ENCODE assay signal across 8 cellular contexts in the genomic region with DNA sequence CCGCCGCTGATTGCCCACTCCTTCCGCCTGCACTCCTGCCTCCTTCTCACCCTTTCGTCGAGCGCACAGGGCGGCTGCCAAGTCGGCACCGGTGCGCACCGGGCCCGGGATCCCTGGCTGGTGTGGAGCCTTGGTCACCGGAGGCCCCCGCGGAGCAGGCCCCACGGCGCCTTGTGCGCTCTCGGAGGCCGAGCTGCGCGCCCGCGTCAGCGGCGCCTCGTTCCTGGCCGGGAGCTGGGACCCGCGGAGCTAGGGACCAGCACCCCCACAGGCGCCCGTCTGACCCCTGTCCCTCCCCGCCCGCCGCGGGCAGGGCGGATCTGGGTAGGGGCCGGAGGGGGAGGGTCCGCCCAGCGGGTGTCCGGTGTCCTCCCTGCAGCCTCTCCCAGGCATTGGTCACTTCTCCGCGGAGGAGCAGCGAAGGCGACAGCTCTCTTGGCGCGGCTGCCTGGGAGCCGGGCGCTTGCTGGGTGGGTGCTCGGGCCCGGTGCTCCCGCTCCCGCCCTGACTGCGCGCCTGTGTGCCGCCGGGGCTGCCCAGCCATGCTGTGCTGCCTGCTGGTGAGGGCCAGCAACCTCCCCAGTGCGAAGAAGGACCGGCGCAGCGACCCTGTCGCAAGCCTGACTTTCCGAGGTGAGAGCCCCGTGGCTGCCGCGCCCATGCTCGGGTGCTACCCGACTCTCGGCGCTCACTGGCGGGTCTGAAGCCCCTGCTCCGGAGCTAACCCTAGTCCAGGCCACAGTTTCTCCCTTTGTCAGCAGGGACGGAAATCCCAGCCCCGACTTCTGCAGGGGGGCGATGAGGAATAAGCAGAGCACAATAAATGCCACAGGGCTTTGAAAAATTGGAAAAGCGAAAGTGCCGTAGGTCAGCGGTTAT. TPM values are rescaled to one million over a fixed set of nuclear protein-coding genes. Genes with fewer than 3 reads are reported as not detected.
DNase-seq lines count a peak whose midpoint lies in the region; ATAC-seq and TF ChIP-seq lines count a peak whose summit lies in the region.

No MANE protein-coding gene starts in this region.

- H3K4me1 ChIP-seq in PC-3 (ENCODE audit: insufficient read depth, low read length): peaks cover 11% of the 10 kb centered on the region
- peaks cover 8% of the 10 kb centered on the region for H3K4me1 ChIP-seq in effector memory CD4-positive, alpha-beta T cell (ENCODE audit: control insufficient read depth, insufficient read depth, low read length, poor library complexity, severe bottlenecking)
- H3K4me1 ChIP-seq in mesenchymal stem cell (ENCODE audit: control insufficient read depth, insufficient read depth, low read depth, low read length): peaks cover 50% of the 10 kb centered on the region
- H3K4me1 ChIP-seq in upper lobe of left lung: peaks cover 10 to 27% (median 17%) of the 10 kb centered on the region in 4 donors

- no peak overlapping the region for H3K27ac Mint-ChIP-seq in activated CD4-positive, alpha-beta T cell treated with anti-CD3 and anti-CD28 coated beads for 36 hours

- peak overlapping the region; percentile 85 for H3K4me2 ChIP-seq in PC-3 (ENCODE audit: low read length)
- H3K4me2 ChIP-seq in mesenchymal stem cell (ENCODE audit: low read length, poor library complexity, severe bottlenecking): peak overlapping the region; percentile 83

- peak overlapping the region; percentile 34 for H2BK15ac ChIP-seq in mesenchymal stem cell (ENCODE audit: low read depth, poor library complexity, severe bottlenecking)

- ATAC-seq in activated CD4-positive, alpha-beta T cell treated with anti-CD3 and anti-CD28 coated beads for 36 hours: peak; percentile 51
- ATAC-seq in PC-3 (peak; percentile 82), upper lobe of left lung (ENCODE audit: low FRiP score in 2 of 2) (peak; percentile 35 to 67), HG03460 (IDR thresholded peaks at IDR 0.05; ENCODE audit: unreplicated experiment) (no peak), GM21447 (IDR thresholded peaks at IDR 0.05; ENCODE audit: unreplicated experiment) (no peak)

- peak overlapping the region in 1 of 2 experiments; percentile 3 for H3K18ac ChIP-seq in mesenchymal stem cell (ENCODE audit: low read depth in 1 of 2, low read length in 2 of 2)

- H2BK5ac ChIP-seq in mesenchymal stem cell (ENCODE audit: low read depth, low read length, poor library complexity, severe bottlenecking): peak overlapping the region; percentile 60

- H3F3A ChIP-seq in PC-3 (ENCODE audit: low read length, unreplicated experiment): no peaks in the 10 kb centered on the region

- H2BK120ac ChIP-seq in mesenchymal stem cell (ENCODE audit: low read depth, low read length): no peak overlapping the region

- peaks cover 29% of the 10 kb centered on the region for H3K27me3 Mint-ChIP-seq in activated CD4-positive, alpha-beta T cell treated with anti-CD3 and anti-CD28 coated beads for 36 hours

- H3K9me3 Mint-ChIP-seq in activated CD4-positive, alpha-beta T cell treated with anti-CD3 and anti-CD28 coated beads for 36 hours (ENCODE audit: low read depth): no peaks in the 10 kb centered on the region

- TF ChIP-seq CTCF in PC-3 (conservative IDR thresholded peaks at IDR 0.05; ENCODE audit: low read depth, low read length) (no peak), upper lobe of left lung (IDR thresholded peaks at IDR 0.05) (no peak)

- TF ChIP-seq POLR2A in upper lobe of left lung (IDR thresholded peaks at IDR 0.05): peak in 1 of 4 donors; percentile 27

- H4K20me1 ChIP-seq in PC-3 (ENCODE audit: low read length): no peaks in the 10 kb centered on the region

- no peaks in the 10 kb centered on the region for H3K27me3 ChIP-seq in PC-3 (ENCODE audit: low read length)
- peaks cover 22% of the 10 kb centered on the region for H3K27me3 ChIP-seq in effector memory CD4-positive, alpha-beta T cell (replicated peaks; ENCODE audit: control insufficient read depth, insufficient read depth, low read length, poor library complexity, severe bottlenecking)
- peaks cover 0 to 83% of the 10 kb centered on the region in 2 experiments for H3K27me3 ChIP-seq in mesenchymal stem cell (ENCODE audit: control insufficient read depth in 1 of 2, insufficient read depth in 1 of 2, low read length in 2 of 2)
- no peaks in the 10 kb centered on the region for H3K27me3 ChIP-seq in upper lobe of left lung

- H3K79me2 ChIP-seq in PC-3 (ENCODE audit: low read length): no peaks in the 10 kb centered on the region

- no TSS peak for BruUV-seq in PC-3 (replicated peaks; lab: Mats Ljungman, UMichigan)

- peak overlapping the region; percentile 68 for H3K4me3 Mint-ChIP-seq in activated CD4-positive, alpha-beta T cell treated with anti-CD3 and anti-CD28 coated beads for 36 hours

- H3K4me3 ChIP-seq in PC-3 (ENCODE audit: low read length) (peak overlapping the region; percentile 91), mesenchymal stem cell (ENCODE audit: insufficient read depth in 1 of 2, low read depth in 1 of 2, low read length in 2 of 2) (peak overlapping the region; percentile 65 to 88), upper lobe of left lung (peak overlapping the region; percentile 62 to 94 (median 70))
- peak overlapping the region; percentile 65 for H3K4me3 ChIP-seq in effector memory CD4-positive, alpha-beta T cell (ENCODE audit: insufficient read depth, low read depth, low read length, poor library complexity, severe bottlenecking)

- WGBS in mesenchymal stem cell: under 1% methylated on average over 66 of the region's 78 CpGs
- WGBS in upper lobe of left lung, 2 donors: 0% methylated on average over 15 to 50 of the region's 78 CpGs

- H3K9me2 ChIP-seq in PC-3 (replicated peaks; ENCODE audit: low read length): no peaks in the 10 kb centered on the region

- intact Hi-C loops in activated CD4-positive, alpha-beta T cell treated with anti-CD3 and anti-CD28 coated beads for 36 hours (cut with DNase I, micrococcal nuclease): no loop called here
- intact Hi-C loops in PC-3 (cut with micrococcal nuclease): no loop called here

- H3K9ac ChIP-seq in PC-3 (ENCODE audit: low read length) (peak overlapping the region; percentile 69), mesenchymal stem cell (ENCODE audit: low read length) (peak overlapping the region; percentile 57)

- peak overlapping the region; percentile 20 for H2AK5ac ChIP-seq in mesenchymal stem cell (ENCODE audit: low read length, severe bottlenecking)

- peak; percentile 29 for DNase-seq in activated CD4-positive, alpha-beta T cell treated with anti-CD3 and anti-CD28 coated beads for 36 hours
- DNase-seq in activated CD4-positive, alpha-beta T cell treated with anti-CD3 and anti-CD28 coated beads, Interleukin-2, amount 50 U/mL, for 1 hour: no peak
- DNase-seq in PC-3 (peak; percentile 64), mesenchymal stem cell (peak; percentile 46), upper lobe of left lung (peak in 1 of 2 donors; percentile 88)
- DNase-seq in effector memory CD4-positive, alpha-beta T cell: no peak

- H3K9me3 ChIP-seq in PC-3 (ENCODE audit: low read length) (no peaks in the 10 kb centered on the region), mesenchymal stem cell (ENCODE audit: control insufficient read depth, low read length) (peaks cover 13% of the 10 kb centered on the region), upper lobe of left lung (no peaks in the 10 kb centered on the region)
- H3K9me3 ChIP-seq in effector memory CD4-positive, alpha-beta T cell (ENCODE audit: control insufficient read depth, low read length): no peaks in the 10 kb centered on the region

- H3K36me3 ChIP-seq in PC-3 (ENCODE audit: low read depth, low read length) (no peaks in the 10 kb centered on the region), mesenchymal stem cell (ENCODE audit: control insufficient read depth in 1 of 2, insufficient read depth in 2 of 2, low read depth in 1 of 2, low read length in 2 of 2) (peaks cover 0 to 22% of the 10 kb centered on the region in 2 experiments), upper lobe of left lung (no peaks in the 10 kb centered on the region)
- H3K36me3 ChIP-seq in effector memory CD4-positive, alpha-beta T cell (ENCODE audit: control insufficient read depth, insufficient read depth, low read length): no peaks in the 10 kb centered on the region

- H3K4me1 Mint-ChIP-seq in activated CD4-positive, alpha-beta T cell treated with anti-CD3 and anti-CD28 coated beads for 36 hours: peaks cover 6% of the 10 kb centered on the region

- H3K79me1 ChIP-seq in mesenchymal stem cell (replicated peaks; ENCODE audit: low read length, poor library complexity, severe bottlenecking): peaks cover 24% of the 10 kb centered on the region

- no peak overlapping the region for H4K91ac ChIP-seq in mesenchymal stem cell (ENCODE audit: low read length)

- no peak overlapping the region for H4K8ac ChIP-seq in mesenchymal stem cell (ENCODE audit: low read length)

- POLR2A ChIA-PET in activated CD4-positive, alpha-beta T cell treated with anti-CD3 and anti-CD28 coated beads for 36 hours (lab: Charles Lee): no interaction called here
- POLR2A ChIA-PET in PC-3 (lab: Charles Lee; ENCODE audit: unreplicated experiment): no interaction called here

- H3K27ac ChIP-seq in PC-3 (ENCODE audit: low read length): no peak overlapping the region
- H3K27ac ChIP-seq in effector memory CD4-positive, alpha-beta T cell (ENCODE audit: insufficient read depth, low read length, poor library complexity, severe bottlenecking): no peak overlapping the region
- peak overlapping the region; percentile 28 for H3K27ac ChIP-seq in mesenchymal stem cell (ENCODE audit: low read length, poor library complexity, severe bottlenecking)
- peak overlapping the region; percentile 65 to 83 (median 76) for H3K27ac ChIP-seq in upper lobe of left lung

- no peak overlapping the region for H3K14ac ChIP-seq in mesenchymal stem cell (ENCODE audit: low read length in 2 of 2)

- H2AFZ ChIP-seq in PC-3 (ENCODE audit: low read length) (peak overlapping the region; percentile 83), mesenchymal stem cell (ENCODE audit: low read depth, low read length) (peak overlapping the region; percentile 3)

- no peak overlapping the region for H3K4ac ChIP-seq in mesenchymal stem cell (ENCODE audit: low read depth in 1 of 2, low read length in 2 of 2)

- CTCF ChIA-PET in activated CD4-positive, alpha-beta T cell treated with anti-CD3 and anti-CD28 coated beads for 36 hours (lab: Charles Lee): interaction anchor here (1.3 to 1.4 kb wide), 2 partner anchors 9 to 12 kb away, joined by 3 to 4 read pairs; no protein-coding TSS in a partner anchor
- CTCF ChIA-PET in PC-3 (lab: Charles Lee): interaction anchor here (0.6 to 0.7 kb wide), 2 partner anchors 15 to 49 kb away, joined by 3 to 4 read pairs; no protein-coding TSS in a partner anchor

- H3K36me3 Mint-ChIP-seq in activated CD4-positive, alpha-beta T cell treated with anti-CD3 and anti-CD28 coated beads for 36 hours (ENCODE audit: low read depth): no peaks in the 10 kb centered on the region

- H3K23ac ChIP-seq in mesenchymal stem cell (ENCODE audit: low read length in 2 of 2): no peak overlapping the region

- no peak overlapping the region for H2BK12ac ChIP-seq in mesenchymal stem cell (ENCODE audit: low read length in 2 of 2)

- TF ChIP-seq EP300 in upper lobe of left lung (IDR thresholded peaks at IDR 0.05): no peak

RNA-seq across cellular contexts. Expression of gene DYSF, which starts 13.2 kb away (rescaled TPM):
- under 1 TPM in 1 of 2 experiments, not detected in 1; 0.02 TPM for total RNA-seq in activated CD4-positive, alpha-beta T cell treated with anti-CD3 and anti-CD28 coated beads for 36 hours
- total RNA-seq in PC-3 (2014; rRNA removed) (13.0 and 18.8 TPM in 2 replicates), upper lobe of left lung (10 to 100 TPM; 17.5 to 72.7 (median 42.7) TPM)
- 0.33 TPM for polyA plus RNA-seq in mesenchymal stem cell (2013, experiment 1 of 2)
- polyA plus RNA-seq in mesenchymal stem cell (2013, experiment 2 of 2): 0.37 TPM

Comparison
In these comparisons a context has a peak if more than half of its experiments do, and no peak if none do; other contexts are left out.
1. DNase-seq: peak in activated CD4-positive, alpha-beta T cell treated with anti-CD3 and anti-CD28 coated beads for 36 hours (single experiment), PC-3 (single experiment) and mesenchymal stem cell (single experiment); none in activated CD4-positive, alpha-beta T cell treated with anti-CD3 and anti-CD28 coated beads, Interleukin-2, amount 50 U/mL, for 1 hour (single experiment) and effector memory CD4-positive, alpha-beta T cell (0 of 3).
2. ATAC-seq: peak in activated CD4-positive, alpha-beta T cell treated with anti-CD3 and anti-CD28 coated beads for 36 hours (single experiment), PC-3 (single experiment) and upper lobe of left lung (2 of 2); none in HG03460 (single experiment) and GM21447 (single experiment).
3. H3K27ac ChIP-seq: peak in mesenchymal stem cell (single experiment) and upper lobe of left lung (4 of 4); none in PC-3 (single experiment) and effector memory CD4-positive, alpha-beta T cell (single experiment).
4. RNA of gene DYSF, which starts 13.2 kb away (total RNA-seq): 17.5 to 72.7 TPM in upper lobe of left lung and 13.0 to 18.8 TPM in PC-3; 0.02 TPM in activated CD4-positive, alpha-beta T cell treated with anti-CD3 and anti-CD28 coated beads for 36 hours; every median in the first group is over 10 times any median in the second.
5. Peak in every context shown above with its lines, with median percentiles within 50 percentile points of each other: H3K4me3 ChIP-seq.